In the genomic region with DNA sequence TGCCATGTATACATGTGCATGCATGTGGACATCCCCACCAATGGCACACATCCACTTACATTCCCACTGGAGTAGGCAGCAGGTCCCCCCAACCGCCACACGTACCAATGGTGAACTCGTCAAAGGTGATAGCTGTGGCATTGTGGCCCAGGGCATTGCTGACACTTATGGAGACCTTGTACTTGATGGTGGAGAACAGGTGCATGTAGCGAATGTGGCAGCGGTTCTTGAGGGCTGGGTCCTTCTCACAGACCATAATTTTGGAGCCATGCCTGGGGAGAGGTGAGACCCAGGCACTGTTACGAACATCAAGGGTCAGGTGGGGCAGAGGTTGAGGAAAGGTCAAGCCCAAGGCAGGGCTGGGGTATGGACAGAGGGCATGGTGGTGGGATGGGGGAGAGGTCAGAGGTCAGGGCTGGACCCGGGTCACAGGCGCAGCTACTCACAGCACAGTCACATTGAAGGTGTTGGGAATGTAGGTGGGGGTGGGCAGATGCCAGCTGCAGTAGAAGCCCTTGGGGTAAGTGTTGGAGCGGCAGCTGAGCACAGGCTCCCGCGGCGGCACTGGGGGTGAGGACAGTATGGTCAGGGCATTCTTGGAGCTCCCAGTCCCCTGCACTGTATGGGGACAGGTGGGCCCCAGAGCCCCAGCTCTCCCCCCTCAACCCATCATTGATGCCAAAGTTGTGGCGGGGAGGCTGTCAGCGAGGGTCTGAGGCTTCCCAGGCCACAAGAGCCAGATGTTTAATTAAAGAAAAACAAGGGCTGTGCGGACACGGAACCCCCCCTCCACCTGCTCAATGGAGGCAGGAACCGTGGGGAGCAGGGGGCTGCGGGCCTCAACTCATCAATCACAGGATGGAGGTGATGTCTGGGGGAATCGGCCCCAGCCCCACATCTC, we compare ENCODE assay signal across 16 cellular contexts. TPM values are rescaled to one million over a fixed set of nuclear protein-coding genes. Genes with fewer than 3 reads are reported as not detected.
DNase-seq lines count a peak whose midpoint lies in the region; ATAC-seq and TF ChIP-seq lines count a peak whose summit lies in the region.
"Had no signal": no experiment of that assay in that cellular context is flagged by ENCODE, and none has a peak within 500 bp of the region (broad histone marks: within the 10 kb centered on the region; RNA-seq: fewer than 3 reads in every experiment).

No MANE protein-coding gene starts in this region.

- H3K27me3 ChIP-seq in cardiac muscle cell (no peaks in the 10 kb centered on the region), heart left ventricle (peaks cover 0 to 9% (median 0%) of the 10 kb centered on the region in 9 donors), spleen (replicated peaks in 1 of 7) (peaks cover 0 to 39% (median 0%) of the 10 kb centered on the region in 7 donors)
- H3K27me3 ChIP-seq: BE2C had no signal

- peaks cover 0 to 3% (median 0%) of the 10 kb centered on the region in 5 experiments for H3K9me3 Mint-ChIP-seq in brain
- H3K9me3 Mint-ChIP-seq in nephron progenitor cell, result no peaks in the 10 kb centered on the region

- no peaks in the 10 kb centered on the region for H3K9me3 ChIP-seq in cardiac muscle cell (ENCODE audit: low read depth)
- H3K9me3 ChIP-seq in heart left ventricle, result no peaks in the 10 kb centered on the region
- peaks cover 0 to 8% (median 3%) of the 10 kb centered on the region in 8 donors for H3K9me3 ChIP-seq in spleen
- H3K9me3 ChIP-seq: BE2C had no signal

- peaks cover 46% of the 10 kb centered on the region for H3K36me3 Mint-ChIP-seq in brain
- peaks cover 27% of the 10 kb centered on the region for H3K36me3 Mint-ChIP-seq in nephron progenitor cell (ENCODE audit: low read depth)
- H3K36me3 Mint-ChIP-seq: CD4-positive, CD25-positive, alpha-beta regulatory T cell had no signal

- H3K27ac Mint-ChIP-seq in brain (peak overlapping the region; percentile 17 to 95 (median 89)), nephron progenitor cell (peak overlapping the region; percentile 94)
- H3K27ac Mint-ChIP-seq: CD4-positive, CD25-positive, alpha-beta regulatory T cell had no signal

- H3K4me1 Mint-ChIP-seq in brain (peaks cover 81% of the 10 kb centered on the region), nephron progenitor cell (peaks cover 95% of the 10 kb centered on the region)
- H3K4me1 Mint-ChIP-seq: CD4-positive, CD25-positive, alpha-beta regulatory T cell had no signal

- DNase-seq in cardiac muscle cell (ENCODE audit: low read depth in 1 of 2, low spot score in 1 of 2), result no peak
- DNase-seq in heart left ventricle, result no peak
- DNase-seq in nephron progenitor cell, result no peak
- peak; percentile 74 for DNase-seq in spleen
- no peak for DNase-seq in kidney glomerular epithelial cell (lab: John Stamatoyannopoulos, UW)
- no peak for DNase-seq in activated naive CD4-positive, alpha-beta T cell (lab: John Stamatoyannopoulos, UW)
- DNase-seq: BE2C; CD4-positive, CD25-positive, alpha-beta regulatory T cell; DMS153; KBM-7; NCI-H187; NCI-H2107; NCI-H226 had no signal

- WGBS in heart left ventricle, 4 donors, result 81 to 87% (median 81%) methylated on average over 17 to 19 of the region's 19 CpGs
- WGBS in spleen, 5 donors, result 75 to 82% (median 77%) methylated on average over 15 to 19 of the region's 19 CpGs

- no peak for TF ChIP-seq CTCF in cardiac muscle cell (IDR thresholded peaks at IDR 0.05; ENCODE audit: low read depth, low read length)
- no peak for TF ChIP-seq CTCF in heart left ventricle (IDR thresholded peaks at IDR 0.05)
- TF ChIP-seq CTCF in brain (conservative IDR thresholded peaks at IDR 0.05), result no peak
- TF ChIP-seq CTCF in nephron progenitor cell (IDR thresholded peaks at IDR 0.05), result no peak
- TF ChIP-seq CTCF in spleen (IDR thresholded peaks at IDR 0.05 in 8 of 11, conservative IDR thresholded peaks at IDR 0.05 in 3 of 11), result no peak

- intact Hi-C loops in heart left ventricle (cut with DNase I) (no loop called here), spleen (cut with DNase I; ENCODE audit: low total_unique reads) (no loop called here)

- H3K36me3 ChIP-seq in cardiac muscle cell (no peaks in the 10 kb centered on the region), heart left ventricle (no peaks in the 10 kb centered on the region), spleen (no peaks in the 10 kb centered on the region)

- peaks cover 61% of the 10 kb centered on the region for H3K4me1 ChIP-seq in cardiac muscle cell (ENCODE audit: low read depth)
- peaks cover 0 to 25% (median 20%) of the 10 kb centered on the region in 12 donors for H3K4me1 ChIP-seq in heart left ventricle
- peaks cover 12 to 58% (median 32%) of the 10 kb centered on the region in 6 donors for H3K4me1 ChIP-seq in spleen

- H3K4me3 Mint-ChIP-seq in brain (peak overlapping the region in 1 of 5 experiments; percentile 55), nephron progenitor cell (peak overlapping the region; percentile 48)
- H3K4me3 Mint-ChIP-seq: CD4-positive, CD25-positive, alpha-beta regulatory T cell had no signal

- H3K4me3 ChIP-seq in cardiac muscle cell (no peak overlapping the region), heart left ventricle (no peak overlapping the region), spleen (no peak overlapping the region)

- TF ChIP-seq POLR2A in heart left ventricle (IDR thresholded peaks at IDR 0.05) (no peak), spleen (IDR thresholded peaks at IDR 0.05) (no peak)

- H3K27me3 Mint-ChIP-seq in brain (no peaks in the 10 kb centered on the region), nephron progenitor cell (ENCODE audit: low read depth, poor library complexity) (no peaks in the 10 kb centered on the region)

- ATAC-seq in heart left ventricle (no peak), GM21390 (IDR thresholded peaks at IDR 0.05; ENCODE audit: unreplicated experiment) (no peak)
- ATAC-seq: HepG2 had no signal

- peak overlapping the region; percentile 5 for H3K27ac ChIP-seq in cardiac muscle cell
- no peak overlapping the region for H3K27ac ChIP-seq in heart left ventricle
- peak overlapping the region in 2 of 8 donors; percentile 27 to 60 for H3K27ac ChIP-seq in spleen

RNA-seq across cellular contexts. Expression of a gene that starts 31.9 kb away (rescaled TPM):
- total RNA-seq in cardiac muscle cell, result 23.1 and 29.8 TPM in 2 replicates
- 15.5 and 22.4 TPM in 2 replicates for polyA plus RNA-seq in cardiac muscle cell
- 1 to 10 TPM in 5 of 9 donors, under 1 TPM in 4; 0.43 to 9.8 (median 1.2) TPM for total RNA-seq in heart left ventricle
- polyA plus RNA-seq in heart left ventricle, result 1 to 10 TPM; 2.2 to 2.3 TPM
- polyA plus RNA-seq in brain (ENCODE audit: insufficient read depth, low read depth, low replicate concordance), result 92.8 TPM
- 10 to 100 TPM in 5 of 7 donors, 1 to 10 TPM in 2; 6.6 to 46.8 (median 26.3) TPM for total RNA-seq in spleen
- 1 to 10 TPM; 2.8 to 7.7 (median 3.1) TPM for polyA plus RNA-seq in spleen
- total RNA-seq: CD4-positive, CD25-positive, alpha-beta regulatory T cell; HepG2 had no signal
- polyA plus RNA-seq: CD4-positive, CD25-positive, alpha-beta regulatory T cell; HepG2 had no signal

RNA-seq across cellular contexts. Expression of a gene that starts 34.9 kb away (rescaled TPM):
- total RNA-seq in cardiac muscle cell (3.9 and 7.6 TPM in 2 replicates), heart left ventricle (1 to 10 TPM in 1 of 9 donors, under 1 TPM in 6, not detected in 2; 0.37 to 1.2 (median 0.52) TPM), spleen (under 1 TPM in 3 of 7 donors, not detected in 4; 0.35 to 0.91 (median 0.46) TPM)
- polyA plus RNA-seq in cardiac muscle cell (8.7 and 13.1 TPM in 2 replicates), heart left ventricle (under 1 TPM; 0.26 to 0.27 TPM), brain (ENCODE audit: insufficient read depth, low read depth, low replicate concordance) (211 TPM), spleen (under 1 TPM; 0.74 to 0.94 (median 0.89) TPM)

RNA-seq across cellular contexts. Expression of a gene that starts 54.2 kb away (rescaled TPM):
- total RNA-seq in cardiac muscle cell, result 68.4 and 71.6 TPM in 2 replicates
- polyA plus RNA-seq in cardiac muscle cell, result 84.3 and 89.4 TPM in 2 replicates
- 10 to 100 TPM; 22.5 to 79.2 (median 38.3) TPM for total RNA-seq in heart left ventricle
- 10 to 100 TPM; 31.7 to 59.9 TPM for polyA plus RNA-seq in heart left ventricle
- polyA plus RNA-seq in brain (ENCODE audit: insufficient read depth, low read depth, low replicate concordance), result 30.9 TPM
- 10 to 100 TPM; 16.8 to 36.1 (median 21.5) TPM for total RNA-seq in spleen
- polyA plus RNA-seq in spleen, result 10 to 100 TPM; 32.5 to 54.1 (median 46.7) TPM

Comparison
In these comparisons a context has a peak if more than half of its experiments do, and no peak if none do; other contexts are left out.
1. RNA of a gene that starts 34.9 kb away (polyA plus RNA-seq): 211 TPM in brain (single experiment); 8.7 to 13.1 TPM in cardiac muscle cell, 0.74 to 0.94 TPM in spleen and 0.26 to 0.27 TPM in heart left ventricle; every median in the first group is over 10 times any median in the second.